In the genomic region with DNA sequence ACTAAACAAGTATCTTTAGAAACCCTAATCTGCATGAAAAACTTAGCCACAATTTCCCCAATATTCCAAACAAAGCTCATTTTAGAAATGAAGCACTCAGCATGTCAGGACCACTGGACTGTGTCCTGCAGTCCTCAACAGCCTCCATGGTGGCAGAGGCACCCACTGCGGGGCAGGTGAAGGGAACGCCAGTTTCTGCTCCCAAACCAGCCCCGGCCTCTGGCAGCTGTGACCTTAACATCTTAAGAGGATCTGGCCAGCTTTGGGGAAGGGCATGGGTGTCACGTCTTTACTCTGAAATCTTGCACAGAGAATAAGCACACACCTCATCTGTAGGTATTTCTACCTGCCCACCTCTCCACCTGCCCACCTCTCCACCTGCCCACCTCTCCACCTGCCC, we compare ENCODE assay signal across 30 cellular contexts.
"Had no signal": no experiment of that assay in that cellular context is flagged by ENCODE, and none has a peak within 500 bp of the region (broad histone marks: within the 10 kb centered on the region; RNA-seq: fewer than 3 reads in every experiment).

No MANE protein-coding gene starts in this region.

- H3K36me3 ChIP-seq: heart right ventricle, left lung, neural progenitor cell, neutrophil, right atrium auricular region, right lobe of liver, uterus had no signal

- H3K4me2 ChIP-seq: hepatocyte, neural progenitor cell had no signal

- H3K79me2 ChIP-seq: hepatocyte, parathyroid adenoma had no signal

- H3K4me3 ChIP-seq: heart right ventricle, hepatocyte, left lung, lung, mucosa of descending colon, neural progenitor cell, right atrium auricular region, right lobe of liver, skin epidermis, tibial nerve, uterus had no signal

- H3K27ac ChIP-seq: heart right ventricle, hepatocyte, left lung, neural progenitor cell, neutrophil, parathyroid adenoma, right atrium auricular region, right lobe of liver, skin epidermis, tibial nerve, uterus had no signal

- H3K9me3 ChIP-seq: heart right ventricle, left lung, mucosa of descending colon, neutrophil, right atrium auricular region, right lobe of liver, tibial nerve, uterus had no signal

- DNase-seq: heart right ventricle; islet precursor cell; kidney glomerular epithelial cell; left colon; left lung; mesendoderm; mucosa of descending colon; naive thymus-derived CD4-positive, alpha-beta T cell; occipital lobe; right lobe of liver; stimulated activated CD4-positive, alpha-beta T cell treated with anti-CD3 and anti-CD28 coated beads, Interleukin-12 subunit alpha, Interleukin-12 subunit beta, amount 100 ng/mL, for 4 hours; stimulated activated CD4-positive, alpha-beta T cell treated with anti-CD3 and anti-CD28 coated beads, Interleukin-15, amount 100 ng/mL, for 24 hours; stimulated activated CD4-positive, alpha-beta T cell treated with anti-CD3 and anti-CD28 coated beads, Interleukin-2, amount 100 ng/mL, for 24 hours; stimulated activated CD4-positive, alpha-beta T cell treated with anti-CD3 and anti-CD28 coated beads, Interleukin-4, amount 100 ng/mL, for 1 hour; stimulated activated naive B cell treated with anti-CD40 and anti-IgM and Interleukin-4, amounts not matched to agents 10 μg/mL and 1 μg/mL and 100 μg/mL, for 72 hours; substantia nigra; uterus had no signal

- H3K9ac ChIP-seq: neural progenitor cell, parathyroid adenoma had no signal

- H3K36me3 Mint-ChIP-seq: mesothelial cell of epicardium; naive thymus-derived CD4-positive, alpha-beta T cell; natural killer cell treated with Interleukin-12 subunit alpha and Interleukin-12 subunit beta and Interleukin-15 and Interleukin-18, amount 100 ng/mL, for 72 hours; stimulated activated naive B cell treated with anti-CD40 and anti-IgM and Interleukin-4, amounts not matched to agents 10 μg/mL and 1 μg/mL and 100 μg/mL, for 72 hours; type B pancreatic cell had no signal

- H3K9me3 Mint-ChIP-seq: mesothelial cell of epicardium; natural killer cell treated with Interleukin-12 subunit alpha and Interleukin-12 subunit beta and Interleukin-15 and Interleukin-18, amount 100 ng/mL, for 72 hours; neural progenitor cell; stimulated activated naive B cell treated with anti-CD40 and anti-IgM and Interleukin-4, amounts not matched to agents 10 μg/mL and 1 μg/mL and 100 μg/mL, for 72 hours; stimulated activated naive CD8-positive, alpha-beta T cell treated with anti-CD3 and anti-CD28 coated beads, Interleukin-15, Interleukin-2, amounts not matched to agents 100 ng/mL and 50 ng/mL, for 24 hours; type B pancreatic cell had no signal

- H3K27me3 ChIP-seq: hepatocyte, right atrium auricular region, right lobe of liver, tibial nerve, uterus had no signal

- H3K27me3 Mint-ChIP-seq: stimulated activated naive CD8-positive, alpha-beta T cell treated with anti-CD3 and anti-CD28 coated beads, Interleukin-15, Interleukin-2, amounts not matched to agents 100 ng/mL and 50 ng/mL, for 24 hours; type B pancreatic cell had no signal

- ATAC-seq: heart right ventricle; left colon; left lung; mucosa of descending colon; naive thymus-derived CD4-positive, alpha-beta T cell; natural killer cell treated with Interleukin-12 subunit alpha and Interleukin-12 subunit beta and Interleukin-15 and Interleukin-18, amount 100 ng/mL, for 72 hours; right lobe of liver; stimulated activated naive B cell treated with anti-CD40 and anti-IgM and Interleukin-4, amounts not matched to agents 10 μg/mL and 1 μg/mL and 100 μg/mL, for 72 hours had no signal

- H3K27ac Mint-ChIP-seq: mesothelial cell of epicardium; naive thymus-derived CD4-positive, alpha-beta T cell; natural killer cell treated with Interleukin-12 subunit alpha and Interleukin-12 subunit beta and Interleukin-15 and Interleukin-18, amount 100 ng/mL, for 72 hours; neural progenitor cell; progenitor cell of endocrine pancreas; stimulated activated naive B cell treated with anti-CD40 and anti-IgM and Interleukin-4, amounts not matched to agents 10 μg/mL and 1 μg/mL and 100 μg/mL, for 72 hours; stimulated activated naive CD8-positive, alpha-beta T cell treated with anti-CD3 and anti-CD28 coated beads, Interleukin-15, Interleukin-2, amounts not matched to agents 100 ng/mL and 50 ng/mL, for 24 hours; type B pancreatic cell had no signal

- H3K4me3 Mint-ChIP-seq: mesothelial cell of epicardium; naive thymus-derived CD4-positive, alpha-beta T cell; natural killer cell treated with Interleukin-12 subunit alpha and Interleukin-12 subunit beta and Interleukin-15 and Interleukin-18, amount 100 ng/mL, for 72 hours; neural progenitor cell; stimulated activated naive B cell treated with anti-CD40 and anti-IgM and Interleukin-4, amounts not matched to agents 10 μg/mL and 1 μg/mL and 100 μg/mL, for 72 hours; stimulated activated naive CD8-positive, alpha-beta T cell treated with anti-CD3 and anti-CD28 coated beads, Interleukin-15, Interleukin-2, amounts not matched to agents 100 ng/mL and 50 ng/mL, for 24 hours; type B pancreatic cell had no signal

- H3K4me1 Mint-ChIP-seq: mesothelial cell of epicardium; stimulated activated naive B cell treated with anti-CD40 and anti-IgM and Interleukin-4, amounts not matched to agents 10 μg/mL and 1 μg/mL and 100 μg/mL, for 72 hours had no signal

- H2AFZ ChIP-seq: hepatocyte, neural progenitor cell, parathyroid adenoma had no signal
